Comparison of ENCODE assay signal across 5 cellular contexts in genomic region chr1:151768351-151769066, GRCh38. TPM values are rescaled to one million over a fixed set of nuclear protein-coding genes. Genes with fewer than 3 reads are reported as not detected.
"Had no signal": no experiment of that assay in that cellular context is flagged by ENCODE, and none has a peak within 500 bp of the region (broad histone marks: within the 10 kb centered on the region; RNA-seq: fewer than 3 reads in every experiment).

No MANE protein-coding gene starts in this region.

RNA-seq across cellular contexts. Expression of gene LINGO4, which starts 36.7 kb away (rescaled TPM):
- polyA plus RNA-seq: aorta, cardiac muscle cell, endothelial cell of umbilical vein, fibroblast of lung had no signal

RNA-seq across cellular contexts. Expression of gene RIIAD1, which starts 47.2 kb away (rescaled TPM):
- polyA plus RNA-seq: aorta, cardiac muscle cell, endothelial cell of umbilical vein, fibroblast of lung, spleen had no signal

RNA-seq across cellular contexts. Expression of gene CELF3, which starts 51.9 kb away (rescaled TPM):
- polyA plus RNA-seq: cardiac muscle cell, endothelial cell of umbilical vein, fibroblast of lung had no signal
